Comparison of ENCODE assay signal across 17 cellular contexts in the genomic region with DNA sequence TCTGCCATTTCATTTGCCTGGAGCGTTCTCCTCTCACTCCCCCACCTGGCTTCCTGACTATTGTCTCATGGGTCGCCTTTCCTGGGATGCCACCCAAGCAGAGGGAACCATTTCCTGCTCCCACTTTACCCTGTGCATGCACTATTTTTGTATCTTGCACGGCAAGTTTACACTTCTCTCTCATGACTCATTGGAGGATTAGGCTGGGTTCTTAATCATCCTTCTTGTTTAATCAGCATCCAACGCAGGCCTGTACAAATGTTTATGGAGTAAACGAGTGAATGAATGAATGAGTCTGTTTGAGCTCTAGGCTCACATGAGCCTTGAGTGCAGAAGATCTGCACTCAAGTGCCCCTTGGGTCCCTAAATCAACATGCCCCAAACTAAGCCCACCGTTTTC. TPM values are rescaled to one million over a fixed set of nuclear protein-coding genes. Genes with fewer than 3 reads are reported as not detected.
DNase-seq lines count a peak whose midpoint lies in the region; TF ChIP-seq lines count a peak whose summit lies in the region.
"Had no signal": no experiment of that assay in that cellular context is flagged by ENCODE, and none has a peak within 500 bp of the region (broad histone marks: within the 10 kb centered on the region; RNA-seq: fewer than 3 reads in every experiment).

No MANE protein-coding gene starts in this region.

- intact Hi-C loops in activated CD4-positive, alpha-beta memory T cell treated with anti-CD3 and anti-CD28 coated beads for 36 hours (cut with micrococcal nuclease): loop anchor here (10.0 kb wide), 1 partner anchor 576 kb away; the partner anchor contains the start of gene PNO1
- intact Hi-C loops in mammary epithelial cell (cut with micrococcal nuclease) (no loop called here), testis (cut with DNase I; ENCODE audit: low total_unique reads) (no loop called here)

- no peaks in the 10 kb centered on the region for H3K36me3 Mint-ChIP-seq in activated CD4-positive, alpha-beta memory T cell treated with anti-CD3 and anti-CD28 coated beads, Interleukin-2, amount 10 ng/mL, durations not matched to agents 7 days and 5 days (ENCODE audit: low read depth)
- peaks cover 4% of the 10 kb centered on the region for H3K36me3 Mint-ChIP-seq in activated CD4-positive, alpha-beta memory T cell treated with anti-CD3 and anti-CD28 coated beads for 36 hours

- no peak for TF ChIP-seq CTCF in mammary epithelial cell (conservative IDR thresholded peaks at IDR 0.05 in 1 of 2, IDR thresholded peaks at IDR 0.05 in 1 of 2; ENCODE audit: extremely low read depth in 1 of 2, insufficient read depth in 1 of 2, low read depth in 1 of 2, low read length in 2 of 2)
- TF ChIP-seq CTCF in testis (IDR thresholded peaks at IDR 0.05): no peak

- no peak overlapping the region for H3K4me3 Mint-ChIP-seq in activated CD4-positive, alpha-beta memory T cell treated with anti-CD3 and anti-CD28 coated beads, Interleukin-2, amount 10 ng/mL, durations not matched to agents 7 days and 5 days
- H3K4me3 Mint-ChIP-seq in activated CD4-positive, alpha-beta memory T cell treated with anti-CD3 and anti-CD28 coated beads for 36 hours: no peak overlapping the region
- H3K4me3 Mint-ChIP-seq: activated CD4-positive, alpha-beta T cell treated with anti-CD3 and anti-CD28 coated beads, Interleukin-2, amount 10 ng/mL, durations not matched to agents 7 days and 5 days; T-helper 1 cell treated with Interleukin-12 subunit alpha and Interleukin-12 subunit beta and Interleukin-4 antibody, amounts not matched to agents 30 μg/mL and 1 μg/mL, for 36 hours had no signal

- H3K9me3 Mint-ChIP-seq in activated CD4-positive, alpha-beta memory T cell treated with anti-CD3 and anti-CD28 coated beads, Interleukin-2, amount 10 ng/mL, durations not matched to agents 7 days and 5 days: no peaks in the 10 kb centered on the region
- H3K9me3 Mint-ChIP-seq in activated CD4-positive, alpha-beta memory T cell treated with anti-CD3 and anti-CD28 coated beads for 36 hours: no peaks in the 10 kb centered on the region
- H3K9me3 Mint-ChIP-seq: activated CD4-positive, alpha-beta T cell treated with anti-CD3 and anti-CD28 coated beads, Interleukin-2, amount 10 ng/mL, durations not matched to agents 7 days and 5 days; T-helper 1 cell treated with Interleukin-12 subunit alpha and Interleukin-12 subunit beta and Interleukin-4 antibody, amounts not matched to agents 30 μg/mL and 1 μg/mL, for 36 hours had no signal

- no peaks in the 10 kb centered on the region for H3K27me3 Mint-ChIP-seq in activated CD4-positive, alpha-beta memory T cell treated with anti-CD3 and anti-CD28 coated beads, Interleukin-2, amount 10 ng/mL, durations not matched to agents 7 days and 5 days
- no peaks in the 10 kb centered on the region for H3K27me3 Mint-ChIP-seq in activated CD4-positive, alpha-beta memory T cell treated with anti-CD3 and anti-CD28 coated beads for 36 hours
- H3K27me3 Mint-ChIP-seq: activated CD4-positive, alpha-beta T cell treated with anti-CD3 and anti-CD28 coated beads, Interleukin-2, amount 10 ng/mL, durations not matched to agents 7 days and 5 days had no signal

- CTCF ChIA-PET in activated CD4-positive, alpha-beta memory T cell treated with anti-CD3 and anti-CD28 coated beads, Interleukin-2, amount 10 ng/mL, durations not matched to agents 7 days and 5 days (lab: Charles Lee): interaction anchor here (1.2 to 2.4 kb wide), 2 partner anchors 21 to 35 kb away, joined by 3 to 10 read pairs; no protein-coding TSS in a partner anchor
- CTCF ChIA-PET in activated CD4-positive, alpha-beta memory T cell treated with anti-CD3 and anti-CD28 coated beads for 36 hours (lab: Charles Lee): interaction anchor here (0.6 to 1.9 kb wide), 4 partner anchors 10 to 194 kb away, joined by 3 to 5 read pairs (median 3); no protein-coding TSS in a partner anchor
- CTCF ChIA-PET in mammary epithelial cell (lab: Charles Lee; ENCODE audit: low non-redundant PET): no interaction called here

- H3K27ac Mint-ChIP-seq in activated CD4-positive, alpha-beta memory T cell treated with anti-CD3 and anti-CD28 coated beads, Interleukin-2, amount 10 ng/mL, durations not matched to agents 7 days and 5 days: no peak overlapping the region
- H3K27ac Mint-ChIP-seq in activated CD4-positive, alpha-beta memory T cell treated with anti-CD3 and anti-CD28 coated beads for 36 hours: no peak overlapping the region
- H3K27ac Mint-ChIP-seq: activated CD4-positive, alpha-beta T cell treated with anti-CD3 and anti-CD28 coated beads, Interleukin-2, amount 10 ng/mL, durations not matched to agents 7 days and 5 days; T-helper 1 cell treated with Interleukin-12 subunit alpha and Interleukin-12 subunit beta and Interleukin-4 antibody, amounts not matched to agents 30 μg/mL and 1 μg/mL, for 36 hours had no signal

- TF ChIP-seq POLR2A in testis (IDR thresholded peaks at IDR 0.05): no peak

- H3K4me3 ChIP-seq in MG63 (no peak overlapping the region), mammary epithelial cell (replicated peaks in 1 of 3; ENCODE audit: insufficient read depth in 1 of 3, low read depth in 2 of 3, low read length in 3 of 3) (no peak overlapping the region), skeletal muscle tissue (ENCODE audit: low read length in 3 of 3) (no peak overlapping the region), testis (no peak overlapping the region)
- H3K4me3 ChIP-seq: lower lobe of right lung, PC-9, skin epidermis, tibial artery had no signal

- H3K4me2 ChIP-seq in mammary epithelial cell (ENCODE audit: insufficient read depth, low read depth, low read length): peak overlapping the region; percentile 12
- H3K4me2 ChIP-seq: PC-9 had no signal

- in situ Hi-C loops in mammary epithelial cell (cut with MboI; ENCODE audit: low sequenced_read_pairs in 2 of 2): no loop called here

- peaks cover 45% of the 10 kb centered on the region for H3K4me1 Mint-ChIP-seq in activated CD4-positive, alpha-beta memory T cell treated with anti-CD3 and anti-CD28 coated beads, Interleukin-2, amount 10 ng/mL, durations not matched to agents 7 days and 5 days
- peaks cover 49% of the 10 kb centered on the region for H3K4me1 Mint-ChIP-seq in activated CD4-positive, alpha-beta memory T cell treated with anti-CD3 and anti-CD28 coated beads for 36 hours (ENCODE audit: low read depth)

- H3K27ac ChIP-seq in mammary epithelial cell (ENCODE audit: insufficient read depth, low read depth, low read length) (no peak overlapping the region), skeletal muscle tissue (ENCODE audit: low read depth, low read length) (peak overlapping the region; percentile 46), testis (no peak overlapping the region)
- H3K27ac ChIP-seq: lower lobe of right lung, PC-9, tibial artery had no signal

- POLR2A ChIA-PET in activated CD4-positive, alpha-beta memory T cell treated with anti-CD3 and anti-CD28 coated beads, Interleukin-2, amount 10 ng/mL, durations not matched to agents 7 days and 5 days (lab: Charles Lee): interaction anchor here (0.7 to 19.9 kb wide), 6 partner anchors 10 to 263 kb away, joined by 3 to 491 read pairs (median 3); partner anchors contain the start of genes APLF and FBXO48
- POLR2A ChIA-PET in activated CD4-positive, alpha-beta memory T cell treated with anti-CD3 and anti-CD28 coated beads for 36 hours (lab: Charles Lee): interaction anchor here (0.6 kb wide), 1 partner anchor 11 kb away, joined by 3 read pairs; no protein-coding TSS in a partner anchor

- BruUV-seq in mammary epithelial cell (replicated peaks; lab: Mats Ljungman, UMichigan): no TSS peak

- WGBS in mammary epithelial cell (ENCODE audit: low coverage, missing lambda C conversion rate): 36% methylated on average over 6 of the region's 6 CpGs
- 83 to 84% methylated on average over 6 of the region's 6 CpGs for WGBS in testis, 2 donors

- H3K9me3 ChIP-seq in MG63 (no peaks in the 10 kb centered on the region; the same call in 1 of the 2 replicates), mammary epithelial cell (replicated peaks; ENCODE audit: insufficient read depth, low read length) (no peaks in the 10 kb centered on the region), skeletal muscle tissue (ENCODE audit: control insufficient read depth in 3 of 3, low read length in 3 of 3) (no peaks in the 10 kb centered on the region), testis (no peaks in the 10 kb centered on the region)
- H3K9me3 ChIP-seq: lower lobe of right lung, tibial artery had no signal

- dilution Hi-C loops in mammary epithelial cell (cut with HindIII; ENCODE audit: low sequenced_read_pairs): loop anchor here (25.0 kb wide), 1 partner anchor 181 kb away; no protein-coding TSS in a partner anchor

- H3K4me1 ChIP-seq in mammary epithelial cell (ENCODE audit: insufficient read depth, low read length): peaks cover 24% of the 10 kb centered on the region
- H3K4me1 ChIP-seq in skeletal muscle tissue (ENCODE audit: control insufficient read depth in 3 of 3, insufficient read depth in 3 of 3, low read length in 3 of 3): no peaks in the 10 kb centered on the region
- no peaks in the 10 kb centered on the region for H3K4me1 ChIP-seq in testis
- H3K4me1 ChIP-seq: tibial artery had no signal

- H3K9ac ChIP-seq in mammary epithelial cell (ENCODE audit: insufficient read depth, low read length) (no peak overlapping the region), skeletal muscle tissue (ENCODE audit: low read depth in 1 of 3, low read length in 3 of 3) (no peak overlapping the region)

- peak; percentile 2 for DNase-seq in activated CD4-positive, alpha-beta memory T cell treated with anti-CD3 and anti-CD28 coated beads, Interleukin-2, amount 10 ng/mL, durations not matched to agents 7 days and 5 days
- no peak for DNase-seq in activated CD4-positive, alpha-beta memory T cell treated with anti-CD3 and anti-CD28 coated beads for 36 hours
- peak; percentile 61 for DNase-seq in MG63
- peak; percentile 71 for DNase-seq in mammary epithelial cell
- DNase-seq in OCI-M2 (lab: John Stamatoyannopoulos, UW; ENCODE audit: unreplicated experiment): no peak
- DNase-seq in retina: no peak
- DNase-seq in testis: no peak
- DNase-seq: activated CD4-positive, alpha-beta T cell treated with anti-CD3 and anti-CD28 coated beads, Interleukin-2, amount 10 ng/mL, durations not matched to agents 7 days and 5 days; DMS 273 treated with DMSO at 0.1 percent for 48 hours; lower lobe of right lung; NCI-H1092; tibial artery had no signal

- H4K20me1 ChIP-seq in mammary epithelial cell (ENCODE audit: insufficient read depth, low read length): no peaks in the 10 kb centered on the region

- H3K36me3 ChIP-seq in MG63 (no peaks in the 10 kb centered on the region), mammary epithelial cell (ENCODE audit: insufficient read depth, low read length) (no peaks in the 10 kb centered on the region), skeletal muscle tissue (ENCODE audit: control insufficient read depth in 3 of 3, insufficient read depth in 3 of 3, low read length in 3 of 3) (no peaks in the 10 kb centered on the region), testis (ENCODE audit: low read depth, missing control alignments) (no peaks in the 10 kb centered on the region)
- H3K36me3 ChIP-seq: lower lobe of right lung, tibial artery had no signal

- H2AFZ ChIP-seq in mammary epithelial cell (ENCODE audit: low read depth, low read length): no peak overlapping the region
- H2AFZ ChIP-seq: PC-9 had no signal

- no peaks in the 10 kb centered on the region for H3K79me2 ChIP-seq in mammary epithelial cell (ENCODE audit: insufficient read depth, low read length)

- H3K27me3 ChIP-seq in MG63: no peaks in the 10 kb centered on the region
- no peaks in the 10 kb centered on the region for H3K27me3 ChIP-seq in mammary epithelial cell (ENCODE audit: insufficient read depth, low read length)
- no peaks in the 10 kb centered on the region for H3K27me3 ChIP-seq in skeletal muscle tissue (ENCODE audit: control insufficient read depth in 3 of 3, insufficient read depth in 3 of 3, low read length in 3 of 3)
- no peaks in the 10 kb centered on the region for H3K27me3 ChIP-seq in testis
- H3K27me3 ChIP-seq: tibial artery had no signal

RNA-seq across cellular contexts. Expression of gene ARHGAP25, which starts 3.8 kb away (rescaled TPM):
- 100 to 1,000 TPM; 128 to 132 TPM for total RNA-seq in activated CD4-positive, alpha-beta memory T cell treated with anti-CD3 and anti-CD28 coated beads, Interleukin-2, amount 10 ng/mL, durations not matched to agents 7 days and 5 days
- total RNA-seq in activated CD4-positive, alpha-beta memory T cell treated with anti-CD3 and anti-CD28 coated beads for 36 hours: 10 to 100 TPM; 79.8 to 87.7 TPM
- total RNA-seq in MG63 (2014; rRNA removed; shearing (Covaris generic); ENCODE audit: low replicate concordance): not detected in 2 replicates
- total RNA-seq in mammary epithelial cell (10 to 100 TPM; 23.3 to 62.3 TPM), skeletal muscle tissue (4.7 TPM), testis (1 to 10 TPM; 6.2 to 6.7 TPM)
- polyA plus RNA-seq in mammary epithelial cell (44.5 TPM), testis (ENCODE audit: insufficient read depth, low read depth, low replicate concordance) (8.2 TPM)
- 69.8 TPM for polyA minus RNA-seq in mammary epithelial cell
- total RNA-seq: PC-9 had no signal
- polyA plus RNA-seq: neural cell had no signal

Comparison
In these comparisons a context has a peak if more than half of its experiments do, and no peak if none do; other contexts are left out.
1. DNase-seq: peak in activated CD4-positive, alpha-beta memory T cell treated with anti-CD3 and anti-CD28 coated beads, Interleukin-2, amount 10 ng/mL, durations not matched to agents 7 days and 5 days (single experiment), MG63 (single experiment) and mammary epithelial cell (single experiment); none in activated CD4-positive, alpha-beta memory T cell treated with anti-CD3 and anti-CD28 coated beads for 36 hours (single experiment), OCI-M2 (single experiment), retina (single experiment) and testis (single experiment).